Comparison of ENCODE assay signal across 1 cellular context in the genomic region with DNA sequence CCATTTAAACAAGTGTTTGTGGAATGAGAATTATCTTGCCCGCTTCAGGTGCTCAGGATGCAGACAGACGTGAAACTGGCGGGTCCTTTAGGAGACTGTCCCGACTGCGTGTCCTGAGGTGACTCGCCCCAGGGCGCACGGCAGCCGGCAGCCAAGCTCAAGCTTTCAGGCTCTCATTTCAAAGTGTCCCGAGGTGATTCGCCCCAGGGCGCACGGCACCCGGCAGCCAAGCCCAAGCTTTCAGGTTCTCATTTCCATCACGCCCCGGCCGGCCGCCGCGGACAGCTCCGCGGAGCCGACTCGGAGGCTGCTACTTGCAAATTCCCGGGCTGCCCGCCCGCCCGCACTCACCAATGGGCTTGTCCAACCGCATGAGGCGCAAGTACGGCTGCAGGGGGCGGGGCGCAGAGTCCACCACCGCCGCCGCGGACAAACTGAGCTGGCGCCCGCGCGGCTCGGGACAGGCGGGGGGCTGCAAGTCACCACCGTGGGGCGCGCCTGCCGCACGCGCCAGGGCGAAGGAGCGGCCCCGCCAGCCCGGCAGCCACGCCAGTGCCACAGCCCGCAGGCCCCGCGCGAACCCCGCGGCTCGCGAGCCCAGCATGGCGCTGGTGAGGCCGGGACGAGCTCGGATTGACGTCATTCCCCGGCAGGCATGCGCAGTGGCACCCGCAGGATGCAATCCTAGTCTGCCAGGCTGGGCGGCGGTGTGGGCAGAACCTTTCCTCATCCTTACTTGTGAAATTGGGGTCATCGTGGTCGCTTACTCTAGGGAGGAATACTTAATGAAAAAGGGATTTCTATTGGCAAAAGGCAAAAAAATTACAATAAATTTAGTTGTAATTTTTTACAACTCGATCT.
TF ChIP-seq lines count a peak whose summit lies in the region.

A gene with protein sequence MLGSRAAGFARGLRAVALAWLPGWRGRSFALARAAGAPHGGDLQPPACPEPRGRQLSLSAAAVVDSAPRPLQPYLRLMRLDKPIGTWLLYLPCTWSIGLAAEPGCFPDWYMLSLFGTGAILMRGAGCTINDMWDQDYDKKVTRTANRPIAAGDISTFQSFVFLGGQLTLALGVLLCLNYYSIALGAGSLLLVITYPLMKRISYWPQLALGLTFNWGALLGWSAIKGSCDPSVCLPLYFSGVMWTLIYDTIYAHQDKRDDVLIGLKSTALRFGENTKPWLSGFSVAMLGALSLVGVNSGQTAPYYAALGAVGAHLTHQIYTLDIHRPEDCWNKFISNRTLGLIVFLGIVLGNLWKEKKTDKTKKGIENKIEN (minus strand): TSS at position 638 of the 861 bp plus-strand sequence. CDS start 34 bp downstream, at position 604.

TF ChIP-seq in IMR-90, 13 proteins besides CTCF, POLR2A, EP300 and RAD21:
- no peak for TF ChIP-seq SMC3 (IDR thresholded peaks at IDR 0.05; ENCODE audit: low read depth, low read length)
- TF ChIP-seq NFE2L2 (IDR thresholded peaks at IDR 0.05; ENCODE audit: low read depth, low read length): no peak
- peak; percentile 92 for TF ChIP-seq CEBPB (IDR thresholded peaks at IDR 0.05; ENCODE audit: low read depth, low read length)
- peak; percentile 60; the same call in 1 of the 2 replicates for TF ChIP-seq MXI1 (IDR thresholded peaks at IDR 0.05; ENCODE audit: borderline replicate concordance, low read depth, low read length)
- no peak; the same call in 1 of the 2 replicates for TF ChIP-seq BHLHE40 (IDR thresholded peaks at IDR 0.05; ENCODE audit: low read depth, low read length)
- no peak; the same call in 1 of the 2 replicates for TF ChIP-seq CHD1 (IDR thresholded peaks at IDR 0.05; ENCODE audit: low read depth, low read length)
- no peak for TF ChIP-seq RFX5 (IDR thresholded peaks at IDR 0.05; ENCODE audit: low read depth, low read length)
- TF ChIP-seq MAZ (IDR thresholded peaks at IDR 0.05; ENCODE audit: borderline replicate concordance, low read depth, low read length): peak; percentile 49; the same call in 1 of the 2 replicates
- TF ChIP-seq RCOR1 (IDR thresholded peaks at IDR 0.05; ENCODE audit: insufficient replicate concordance, low read length): no peak
- no peak for TF ChIP-seq MAFK (IDR thresholded peaks at IDR 0.05; ENCODE audit: low read depth, low read length)
- TF ChIP-seq, protein P1, sequence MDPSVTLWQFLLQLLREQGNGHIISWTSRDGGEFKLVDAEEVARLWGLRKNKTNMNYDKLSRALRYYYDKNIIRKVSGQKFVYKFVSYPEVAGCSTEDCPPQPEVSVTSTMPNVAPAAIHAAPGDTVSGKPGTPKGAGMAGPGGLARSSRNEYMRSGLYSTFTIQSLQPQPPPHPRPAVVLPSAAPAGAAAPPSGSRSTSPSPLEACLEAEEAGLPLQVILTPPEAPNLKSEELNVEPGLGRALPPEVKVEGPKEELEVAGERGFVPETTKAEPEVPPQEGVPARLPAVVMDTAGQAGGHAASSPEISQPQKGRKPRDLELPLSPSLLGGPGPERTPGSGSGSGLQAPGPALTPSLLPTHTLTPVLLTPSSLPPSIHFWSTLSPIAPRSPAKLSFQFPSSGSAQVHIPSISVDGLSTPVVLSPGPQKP (IDR thresholded peaks at IDR 0.05; ENCODE audit: borderline replicate concordance, low read depth, low read length): no peak
- 0 out of 2 replicates have a peak, but pooled peaks have one; percentile 21 for TF ChIP-seq FOS (IDR thresholded peaks at IDR 0.05; ENCODE audit: low read depth, low read length)
- TF ChIP-seq, protein P2, sequence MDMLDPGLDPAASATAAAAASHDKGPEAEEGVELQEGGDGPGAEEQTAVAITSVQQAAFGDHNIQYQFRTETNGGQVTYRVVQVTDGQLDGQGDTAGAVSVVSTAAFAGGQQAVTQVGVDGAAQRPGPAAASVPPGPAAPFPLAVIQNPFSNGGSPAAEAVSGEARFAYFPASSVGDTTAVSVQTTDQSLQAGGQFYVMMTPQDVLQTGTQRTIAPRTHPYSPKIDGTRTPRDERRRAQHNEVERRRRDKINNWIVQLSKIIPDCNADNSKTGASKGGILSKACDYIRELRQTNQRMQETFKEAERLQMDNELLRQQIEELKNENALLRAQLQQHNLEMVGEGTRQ (IDR thresholded peaks at IDR 0.05; ENCODE audit: low read depth, low read length): no peak
